In the genomic region with DNA sequence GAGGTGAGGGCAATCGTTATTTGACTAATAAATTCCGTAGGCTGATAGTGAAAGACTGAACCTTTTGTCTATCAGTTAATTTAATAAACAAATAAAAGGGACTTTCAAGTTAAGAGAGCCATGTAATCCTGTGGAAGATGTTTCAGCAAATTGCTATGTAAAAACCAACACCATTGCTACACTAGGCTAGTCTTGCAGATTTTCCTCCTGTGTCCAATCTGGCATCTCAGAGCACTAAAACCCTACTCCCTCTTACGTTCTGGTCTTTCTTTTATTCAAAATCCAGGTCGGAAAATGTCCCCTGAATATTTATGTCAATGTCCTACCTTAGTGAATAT, we compare ENCODE assay signal across 2 cellular contexts.
TF ChIP-seq lines count a peak whose summit lies in the region.

No MANE protein-coding gene starts in this region.

TF ChIP-seq in A549, 52 proteins besides CTCF, POLR2A, EP300 and RAD21:
- TF ChIP-seq EHF (CRISPR knock-in tag; IDR thresholded peaks at IDR 0.05) (no peak), RNF2 (IDR thresholded peaks at IDR 0.05; ENCODE audit: borderline replicate concordance, low read depth) (no peak), CBX2 (IDR thresholded peaks at IDR 0.05; ENCODE audit: borderline replicate concordance, low read depth) (no peak), RCOR1 (IDR thresholded peaks at IDR 0.05; ENCODE audit: low read depth, low read length) (no peak), HDAC2 (IDR thresholded peaks at IDR 0.05) (no peak), JUNB (IDR thresholded peaks at IDR 0.05) (no peak), MAFK (IDR thresholded peaks at IDR 0.05; ENCODE audit: partially characterized antibody) (no peak), JUN (IDR thresholded peaks at IDR 0.05) (no peak), CHD2 (IDR thresholded peaks at IDR 0.05; ENCODE audit: low read length, partially characterized antibody) (no peak), BHLHE40 (IDR thresholded peaks at IDR 0.05; ENCODE audit: low read depth, low read length) (no peak), ZSCAN20 (CRISPR knock-in tag; IDR thresholded peaks at IDR 0.05) (no peak), CEBPB (IDR thresholded peaks at IDR 0.05) (no peak), POLR2AphosphoS2 (conservative IDR thresholded peaks at IDR 0.05; ENCODE audit: low read length) (no peak), GATA3 (IDR thresholded peaks at IDR 0.05; ENCODE audit: borderline replicate concordance) (no peak)
- TF ChIP-seq, protein P1, sequence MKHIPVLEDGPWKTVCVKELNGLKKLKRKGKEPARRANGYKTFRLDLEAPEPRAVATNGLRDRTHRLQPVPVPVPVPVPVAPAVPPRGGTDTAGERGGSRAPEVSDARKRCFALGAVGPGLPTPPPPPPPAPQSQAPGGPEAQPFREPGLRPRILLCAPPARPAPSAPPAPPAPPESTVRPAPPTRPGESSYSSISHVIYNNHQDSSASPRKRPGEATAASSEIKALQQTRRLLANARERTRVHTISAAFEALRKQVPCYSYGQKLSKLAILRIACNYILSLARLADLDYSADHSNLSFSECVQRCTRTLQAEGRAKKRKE (CRISPR knock-in tag; IDR thresholded peaks at IDR 0.05; ENCODE audit: low read depth) = no peak
- TF ChIP-seq, protein P2, sequence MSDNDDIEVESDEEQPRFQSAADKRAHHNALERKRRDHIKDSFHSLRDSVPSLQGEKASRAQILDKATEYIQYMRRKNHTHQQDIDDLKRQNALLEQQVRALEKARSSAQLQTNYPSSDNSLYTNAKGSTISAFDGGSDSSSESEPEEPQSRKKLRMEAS (IDR thresholded peaks at IDR 0.05) = no peak
- TF ChIP-seq, protein P3, sequence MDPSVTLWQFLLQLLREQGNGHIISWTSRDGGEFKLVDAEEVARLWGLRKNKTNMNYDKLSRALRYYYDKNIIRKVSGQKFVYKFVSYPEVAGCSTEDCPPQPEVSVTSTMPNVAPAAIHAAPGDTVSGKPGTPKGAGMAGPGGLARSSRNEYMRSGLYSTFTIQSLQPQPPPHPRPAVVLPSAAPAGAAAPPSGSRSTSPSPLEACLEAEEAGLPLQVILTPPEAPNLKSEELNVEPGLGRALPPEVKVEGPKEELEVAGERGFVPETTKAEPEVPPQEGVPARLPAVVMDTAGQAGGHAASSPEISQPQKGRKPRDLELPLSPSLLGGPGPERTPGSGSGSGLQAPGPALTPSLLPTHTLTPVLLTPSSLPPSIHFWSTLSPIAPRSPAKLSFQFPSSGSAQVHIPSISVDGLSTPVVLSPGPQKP (IDR thresholded peaks at IDR 0.05; ENCODE audit: low read depth, low read length) = no peak
- TF ChIP-seq, protein P4, sequence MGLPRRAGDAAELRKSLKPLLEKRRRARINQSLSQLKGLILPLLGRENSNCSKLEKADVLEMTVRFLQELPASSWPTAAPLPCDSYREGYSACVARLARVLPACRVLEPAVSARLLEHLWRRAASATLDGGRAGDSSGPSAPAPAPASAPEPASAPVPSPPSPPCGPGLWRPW (IDR thresholded peaks at IDR 0.05) = no peak
- TF ChIP-seq, protein P5, sequence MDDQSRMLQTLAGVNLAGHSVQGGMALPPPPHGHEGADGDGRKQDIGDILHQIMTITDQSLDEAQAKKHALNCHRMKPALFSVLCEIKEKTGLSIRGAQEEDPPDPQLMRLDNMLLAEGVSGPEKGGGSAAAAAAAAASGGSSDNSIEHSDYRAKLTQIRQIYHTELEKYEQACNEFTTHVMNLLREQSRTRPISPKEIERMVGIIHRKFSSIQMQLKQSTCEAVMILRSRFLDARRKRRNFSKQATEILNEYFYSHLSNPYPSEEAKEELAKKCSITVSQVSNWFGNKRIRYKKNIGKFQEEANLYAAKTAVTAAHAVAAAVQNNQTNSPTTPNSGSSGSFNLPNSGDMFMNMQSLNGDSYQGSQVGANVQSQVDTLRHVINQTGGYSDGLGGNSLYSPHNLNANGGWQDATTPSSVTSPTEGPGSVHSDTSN (IDR thresholded peaks at IDR 0.05) = no peak
TF ChIP-seq in A549: peak in this region for 0.

TF ChIP-seq in IMR-90, 13 proteins besides CTCF, POLR2A, EP300 and RAD21:
- TF ChIP-seq CEBPB (IDR thresholded peaks at IDR 0.05; ENCODE audit: low read depth, low read length) (peak; percentile 17; the same call in 1 of the 2 replicates), RFX5 (IDR thresholded peaks at IDR 0.05; ENCODE audit: low read depth, low read length) (no peak)
- TF ChIP-seq, protein P3 (IDR thresholded peaks at IDR 0.05; ENCODE audit: borderline replicate concordance, low read depth, low read length) = no peak
